Comparison of ENCODE assay signal across 14 cellular contexts in genomic region chr9:72954431-72955420, GRCh38. TPM values are rescaled to one million over a fixed set of nuclear protein-coding genes. Genes with fewer than 3 reads are reported as not detected.
A peak's percentile ranks its signal among the peaks of the same experiment; 100 is the strongest.
DNase-seq lines count a peak whose midpoint lies in the region; ATAC-seq, FAIRE-seq and TF ChIP-seq lines count a peak whose summit lies in the region.
"Had no signal": no experiment of that assay in that cellular context is flagged by ENCODE, and none has a peak within 500 bp of the region (broad histone marks: within the 10 kb centered on the region; RNA-seq: fewer than 3 reads in every experiment).

No MANE protein-coding gene starts in this region.

- no peaks in the 10 kb centered on the region for H3K27me3 ChIP-seq in HepG2 (ENCODE audit: control insufficient read depth in 1 of 2, insufficient read depth in 2 of 2, low read length in 2 of 2)
- no peaks in the 10 kb centered on the region for H3K27me3 ChIP-seq in upper lobe of left lung

- TF ChIP-seq CTCF in cardiac fibroblast (IDR thresholded peaks at IDR 0.05; ENCODE audit: low read depth, low read length) (no peak), HepG2 (CRISPR knock-in tag; IDR thresholded peaks at IDR 0.05) (no peak), upper lobe of left lung (IDR thresholded peaks at IDR 0.05) (no peak)

- H3K9me3 ChIP-seq in HepG2 (ENCODE audit: low read length) (no peaks in the 10 kb centered on the region), upper lobe of left lung (no peaks in the 10 kb centered on the region)

- no peak overlapping the region for H3K27ac ChIP-seq in HepG2 (ENCODE audit: extremely low read length, insufficient read depth, low read length)
- H3K27ac ChIP-seq in upper lobe of left lung, result peak overlapping the region in 3 of 4 donors; percentile 70 to 76 (median 72)
- H3K27ac ChIP-seq: RWPE1 had no signal

- WGBS in HepG2 (ENCODE audit: low lambda C conversion rate), result 83% methylated on average over 6 of the region's 6 CpGs
- WGBS in upper lobe of left lung, 2 donors, result 69 to 75% methylated on average over 6 of the region's 6 CpGs

- intact Hi-C loops in HepG2 (cut with micrococcal nuclease; ENCODE audit: unreplicated experiment), result no loop called here

- H3K9me3 Mint-ChIP-seq in activated T-cell treated with anti-CD3 and anti-CD28 coated beads, Interleukin-2, amount 50 U/mL, for 4 hours, result peaks cover 7% of the 10 kb centered on the region

- POLR2A ChIA-PET in HepG2 (lab: Yijun Ruan, JAX), result interaction anchor here (0.8 to 1.5 kb wide), 3 partner anchors 11 to 590 kb away, joined by 3 to 5 read pairs (median 4); partner anchors contain the start of gene ZFAND5

- no peak for TF ChIP-seq RAD21 in HepG2 (CRISPR knock-in tag; IDR thresholded peaks at IDR 0.05)

- in situ Hi-C loops in HepG2 (cut with HindIII; ENCODE audit: extremely low pct_ligation_motif_present, low pct_unique_long_range_greater_than_20kb), result loop anchor here (5.0 kb wide), 1 partner anchor 43 kb away; no protein-coding TSS in a partner anchor

- H3K4me3 Mint-ChIP-seq in activated T-cell treated with anti-CD3 and anti-CD28 coated beads, Interleukin-2, amount 50 U/mL, for 4 hours, result no peak overlapping the region
- H3K4me3 Mint-ChIP-seq: activated T-helper 17 cell treated with anti-CD3 and anti-CD28 coated beads, Interleukin-2, amount 50 U/mL, for 72 hours; mesothelial cell of epicardium had no signal

- DNase-seq in NCI-H1417 treated with DMSO at 0.1 percent for 48 hours (lab: John Stamatoyannopoulos, UW) (peak; percentile 78), cardiac fibroblast (ENCODE audit: low read depth in 2 of 2) (peak; percentile 26 to 41), HepG2 (ENCODE audit: low spot score) (no peak), upper lobe of left lung (no peak), cerebellum (ENCODE audit: low spot score) (no peak)
- DNase-seq in activated T-cell treated with anti-CD3 and anti-CD28 coated beads, Interleukin-2, amount 50 U/mL, for 4 hours, result no peak
- DNase-seq: DMS79 treated with DMSO at 0.1 percent for 48 hours, head of caudate nucleus had no signal

- H3K4me3 ChIP-seq in cardiac fibroblast (replicated peaks in 1 of 2; ENCODE audit: low read depth in 2 of 2, low read length in 2 of 2) (no peak overlapping the region), HepG2 (replicated peaks in 1 of 3; ENCODE audit: insufficient read depth in 1 of 3, low read depth in 2 of 3, low read length in 3 of 3) (no peak overlapping the region), upper lobe of left lung (no peak overlapping the region)

- no peak overlapping the region for H2AFZ ChIP-seq in HepG2 (ENCODE audit: low read length)

- no peak for FAIRE-seq in HepG2 (lab: Jason Lieb, UNC)
- FAIRE-seq: GM18507 had no signal

- peaks cover 2% of the 10 kb centered on the region for H3K4me1 Mint-ChIP-seq in activated T-cell treated with anti-CD3 and anti-CD28 coated beads, Interleukin-2, amount 50 U/mL, for 4 hours (ENCODE audit: low read depth)

- H3K9ac ChIP-seq in HepG2 (ENCODE audit: insufficient read depth, low read depth, low read length), result no peak overlapping the region

- no peak for ATAC-seq in HepG2
- peak in 1 of 2 donors; percentile 73 for ATAC-seq in upper lobe of left lung (ENCODE audit: low FRiP score in 2 of 2)
- ATAC-seq in GM19023 (IDR thresholded peaks at IDR 0.05; ENCODE audit: unreplicated experiment), result no peak
- ATAC-seq in activated T-cell treated with anti-CD3 and anti-CD28 coated beads, Interleukin-2, amount 50 U/mL, for 4 hours, result no peak
- ATAC-seq in HG03095 (IDR thresholded peaks at IDR 0.05; ENCODE audit: unreplicated experiment), result no peak
- ATAC-seq: activated T-helper 17 cell treated with anti-CD3 and anti-CD28 coated beads, Interleukin-2, amount 50 U/mL, for 72 hours had no signal

- H3K4me2 ChIP-seq in HepG2 (ENCODE audit: low read depth, low read length), result no peak overlapping the region

- BruUV-seq in HepG2 (replicated peaks; lab: Mats Ljungman, UMichigan), result no TSS peak

- H3K27me3 Mint-ChIP-seq in activated T-cell treated with anti-CD3 and anti-CD28 coated beads, Interleukin-2, amount 50 U/mL, for 4 hours (ENCODE audit: low read depth), result peaks cover 15% of the 10 kb centered on the region

- H3K36me3 Mint-ChIP-seq in activated T-cell treated with anti-CD3 and anti-CD28 coated beads, Interleukin-2, amount 50 U/mL, for 4 hours (ENCODE audit: insufficient read depth), result no peaks in the 10 kb centered on the region
- H3K36me3 Mint-ChIP-seq: mesothelial cell of epicardium had no signal

- CTCF ChIA-PET in HepG2 (lab: Yijun Ruan, JAX; ENCODE audit: low intra/inter-chr PET ratio, low total read pairs), result no interaction called here

- H4K20me1 ChIP-seq in HepG2 (ENCODE audit: insufficient read depth, low read length), result no peaks in the 10 kb centered on the region

- H3K4me1 ChIP-seq in HepG2 (ENCODE audit: insufficient read depth, low read length) (peaks cover 24% of the 10 kb centered on the region), upper lobe of left lung (peaks cover 5 to 26% (median 20%) of the 10 kb centered on the region in 4 donors)

- H3K36me3 ChIP-seq in HepG2 (replicated peaks in 1 of 2; ENCODE audit: control insufficient read depth in 1 of 2, insufficient read depth in 2 of 2, low read length in 2 of 2), result no peaks in the 10 kb centered on the region
- H3K36me3 ChIP-seq in upper lobe of left lung, result no peaks in the 10 kb centered on the region

- TF ChIP-seq EP300 in HepG2 (IDR thresholded peaks at IDR 0.05; ENCODE audit: low read depth in 2 of 2, low read length in 2 of 2), result no peak
- TF ChIP-seq EP300 in HepG2 (CRISPR knock-in tag; IDR thresholded peaks at IDR 0.05; ENCODE audit: borderline replicate concordance), result no peak
- no peak for TF ChIP-seq EP300 in upper lobe of left lung (IDR thresholded peaks at IDR 0.05)

- TF ChIP-seq POLR2A in HepG2 (IDR thresholded peaks at IDR 0.05; ENCODE audit: insufficient read depth in 1 of 2, low read depth in 2 of 2, low read length in 2 of 2), result no peak
- no peak for TF ChIP-seq POLR2A in upper lobe of left lung (IDR thresholded peaks at IDR 0.05)

- H3K79me2 ChIP-seq in HepG2 (ENCODE audit: insufficient read depth, low read length), result peaks cover 31% of the 10 kb centered on the region

TF ChIP-seq in HepG2, 621 proteins besides CTCF, POLR2A, EP300 and RAD21 (continues in another document):
- TF ChIP-seq ARID4A (CRISPR knock-in tag; IDR thresholded peaks at IDR 0.05; ENCODE audit: borderline replicate concordance) (no peak), PHF5A (CRISPR knock-in tag; IDR thresholded peaks at IDR 0.05; ENCODE audit: low read depth, unreplicated experiment) (no peak), ZBTB8A (CRISPR knock-in tag; IDR thresholded peaks at IDR 0.05; ENCODE audit: borderline replicate concordance, low read depth) (no peak)

RNA-seq across cellular contexts. Expression of gene ALDH1A1, which starts 1.9 kb away (rescaled TPM):
- total RNA-seq in HepG2 (2016; rRNA removed; fragmentation: Illumina TruSeq; extraction: Trizol) (439 and 686 TPM in 2 replicates), upper lobe of left lung (100 to 1,000 TPM in 4 of 6 donors, 10 to 100 TPM in 2; 81.7 to 230 (median 137) TPM), cerebellum (2.5 TPM)
- total RNA-seq in HepG2 (2016; cell fraction: cytosol; rRNA removed; fragmentation: Illumina TruSeq; extraction: Trizol; ENCODE audit: low read depth), result 23.4 and 28.1 TPM in 2 replicates
- total RNA-seq in HepG2 (2016; cell fraction: insoluble cytoplasmic fraction; rRNA removed; fragmentation: Illumina TruSeq; extraction: Trizol), result 431 and 688 TPM in 2 replicates
- total RNA-seq in HepG2 (2016; cell fraction: membrane; rRNA removed; fragmentation: Illumina TruSeq; extraction: Trizol), result 55.9 and 65.7 TPM in 2 replicates
- 230 and 235 TPM in 2 replicates for total RNA-seq in HepG2 (2016; cell fraction: nucleus; rRNA removed; fragmentation: Illumina TruSeq; extraction: Trizol)
- polyA plus RNA-seq in HepG2 (2011; rRNA removed), result 50.0 and 88.2 TPM in 2 replicates
- polyA plus RNA-seq in HepG2 (2011; cell fraction: cytosol; rRNA removed), result 43.0 and 53.0 TPM in 2 replicates
- polyA plus RNA-seq in HepG2 (2011; cell fraction: nucleus; rRNA removed), result 15.1 and 17.0 TPM in 2 replicates
- 160 and 206 TPM in 2 replicates for polyA plus RNA-seq in HepG2 (2012)
- 21.3 and 24.3 TPM in 2 replicates for polyA plus RNA-seq in HepG2 (2016; cell fraction: cytosol; fragmentation: Illumina TruSeq; extraction: Trizol; ENCODE audit: low read depth)
- 619 and 655 TPM in 2 replicates for polyA plus RNA-seq in HepG2 (2016; cell fraction: insoluble cytoplasmic fraction; fragmentation: Illumina TruSeq; extraction: Trizol; ENCODE audit: low read depth)
- 40.3 and 48.6 TPM in 2 replicates for polyA plus RNA-seq in HepG2 (2016; cell fraction: membrane; fragmentation: Illumina TruSeq; extraction: Trizol; ENCODE audit: low read depth)
- 212 and 215 TPM in 2 replicates for polyA plus RNA-seq in HepG2 (2016; cell fraction: nucleus; fragmentation: Illumina TruSeq; extraction: Trizol; ENCODE audit: insufficient read depth, low read depth)
- 40.3 TPM in 1 of 2 replicates, not detected in the other for polyA minus RNA-seq in HepG2 (2011; rRNA and poly(A)+ RNA removed; ENCODE audit: low replicate concordance)
- polyA minus RNA-seq in HepG2 (2011; cell fraction: cytosol; rRNA and poly(A)+ RNA removed), result 50.9 and 76.9 TPM in 2 replicates
- polyA minus RNA-seq in HepG2 (2011; cell fraction: nucleus; rRNA and poly(A)+ RNA removed), result 88.4 and 90.4 TPM in 2 replicates
- under 1 TPM; 0.16 to 0.35 (median 0.22) TPM for total RNA-seq in activated T-cell treated with anti-CD3 and anti-CD28 coated beads, Interleukin-2, amount 50 U/mL, for 4 hours
- total RNA-seq: activated T-helper 17 cell treated with anti-CD3 and anti-CD28 coated beads, Interleukin-2, amount 50 U/mL, for 72 hours had no signal

Comparison
In these comparisons a context has a peak if more than half of its experiments do, and no peak if none do; other contexts are left out.
1. DNase-seq: peak in NCI-H1417 treated with DMSO at 0.1 percent for 48 hours (single experiment) and cardiac fibroblast (2 of 2); none in HepG2 (single experiment), upper lobe of left lung (0 of 2), activated T-cell treated with anti-CD3 and anti-CD28 coated beads, Interleukin-2, amount 50 U/mL, for 4 hours (single experiment) and cerebellum (single experiment).